Comparison of ENCODE assay signal across 18 cellular contexts in the genomic region with DNA sequence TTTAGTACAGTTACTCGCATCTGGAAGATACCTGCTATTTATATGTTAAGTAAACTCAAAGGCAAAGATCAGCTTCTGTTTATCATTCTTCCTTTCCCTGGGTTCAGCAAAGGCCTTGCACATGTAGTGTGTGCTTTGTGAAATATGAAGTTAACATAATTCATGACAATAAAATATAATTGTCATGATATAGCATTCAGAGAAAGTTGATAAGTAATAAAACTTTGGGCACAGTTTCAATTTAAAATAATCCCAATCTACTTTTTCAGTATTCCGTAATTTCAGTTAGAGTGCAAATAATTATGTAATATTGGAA. TPM values are rescaled to one million over a fixed set of nuclear protein-coding genes. Genes with fewer than 3 reads are reported as not detected.
DNase-seq lines count a peak whose midpoint lies in the region; ATAC-seq, FAIRE-seq and TF ChIP-seq lines count a peak whose summit lies in the region.
"Had no signal": no experiment of that assay in that cellular context is flagged by ENCODE, and none has a peak within 500 bp of the region (broad histone marks: within the 10 kb centered on the region; RNA-seq: fewer than 3 reads in every experiment).

No MANE protein-coding gene starts in this region.

- no peak overlapping the region for H3K4me3 Mint-ChIP-seq in CD4-positive, alpha-beta T cell
- H3K4me3 Mint-ChIP-seq in T-helper 17 cell, result no peak overlapping the region
- H3K4me3 Mint-ChIP-seq in naive thymus-derived CD8-positive, alpha-beta T cell, result peak overlapping the region in 1 of 10 donors; percentile 6

- H3K4me3 ChIP-seq in HL-60 (replicated peaks; ENCODE audit: insufficient read depth, low read length) (no peak overlapping the region), pancreas (no peak overlapping the region)
- H3K4me3 ChIP-seq: BLaER1, HAP-1 had no signal

- no peaks in the 10 kb centered on the region for H3K27me3 Mint-ChIP-seq in CD4-positive, alpha-beta T cell
- no peaks in the 10 kb centered on the region for H3K27me3 Mint-ChIP-seq in T-helper 17 cell
- H3K27me3 Mint-ChIP-seq in naive thymus-derived CD8-positive, alpha-beta T cell, result no peaks in the 10 kb centered on the region

- CTCF ChIA-PET in CD4-positive, alpha-beta T cell (lab: Charles Lee), result interaction anchor here (1.1 to 1.5 kb wide), 2 partner anchors 10 to 13 kb away, joined by 3 read pairs; no protein-coding TSS in a partner anchor

- H3K27ac Mint-ChIP-seq in CD4-positive, alpha-beta T cell, result peak overlapping the region; percentile 93
- peak overlapping the region; percentile 24 for H3K27ac Mint-ChIP-seq in T-helper 17 cell
- peak overlapping the region; percentile 32 to 99 (median 60) for H3K27ac Mint-ChIP-seq in naive thymus-derived CD8-positive, alpha-beta T cell

- H3K9me3 ChIP-seq in CD4-positive, alpha-beta T cell (ENCODE audit: control insufficient read depth, low read length), result no peaks in the 10 kb centered on the region
- no peaks in the 10 kb centered on the region for H3K9me3 ChIP-seq in T-helper 17 cell (ENCODE audit: control insufficient read depth, low read length, poor library complexity, severe bottlenecking)
- H3K9me3 ChIP-seq in pancreas, result no peaks in the 10 kb centered on the region
- H3K9me3 ChIP-seq: BLaER1, HAP-1 had no signal

- peaks cover 38% of the 10 kb centered on the region for H3K4me1 Mint-ChIP-seq in CD4-positive, alpha-beta T cell (ENCODE audit: low read depth)
- peaks cover 16% of the 10 kb centered on the region for H3K4me1 Mint-ChIP-seq in T-helper 17 cell
- peaks cover 19 to 49% (median 41%) of the 10 kb centered on the region in 4 donors for H3K4me1 Mint-ChIP-seq in naive thymus-derived CD8-positive, alpha-beta T cell

- H3K4me1 ChIP-seq in pancreas, result peaks cover 14 to 20% (median 19%) of the 10 kb centered on the region in 3 donors

- no peak for ATAC-seq in CD4-positive, alpha-beta T cell (ENCODE audit: poor library complexity)
- ATAC-seq in T-helper 17 cell, result no peak
- ATAC-seq in naive thymus-derived CD8-positive, alpha-beta T cell, result no peak
- ATAC-seq in pancreas, result no peak
- ATAC-seq: Right ventricle myocardium inferior, SK-N-SH treated with all-trans-retinoic acid at 6 μM for 48 hours had no signal

- H3K36me3 Mint-ChIP-seq in CD4-positive, alpha-beta T cell (ENCODE audit: low read depth), result no peaks in the 10 kb centered on the region
- H3K36me3 Mint-ChIP-seq in T-helper 17 cell (ENCODE audit: low read depth), result no peaks in the 10 kb centered on the region
- H3K36me3 Mint-ChIP-seq in naive thymus-derived CD8-positive, alpha-beta T cell, result no peaks in the 10 kb centered on the region

- intact Hi-C loops in CD4-positive, alpha-beta T cell (cut with DNase I, micrococcal nuclease), result no loop called here
- intact Hi-C loops in pancreas (cut with DNase I), result loop anchor here in 1 of 3 donors (10.0 kb wide), 1 partner anchor 89 kb away; no protein-coding TSS in a partner anchor

- no peak for TF ChIP-seq CTCF in CD4-positive, alpha-beta T cell (IDR thresholded peaks at IDR 0.05)
- TF ChIP-seq CTCF in HL-60 (IDR thresholded peaks at IDR 0.05; ENCODE audit: insufficient read depth, low read length) (no peak), pancreas (IDR thresholded peaks at IDR 0.05) (no peak)

- H3K9me3 Mint-ChIP-seq in CD4-positive, alpha-beta T cell, result no peaks in the 10 kb centered on the region
- no peaks in the 10 kb centered on the region for H3K9me3 Mint-ChIP-seq in naive thymus-derived CD8-positive, alpha-beta T cell

- no peaks in the 10 kb centered on the region for H3K36me3 ChIP-seq in pancreas
- H3K36me3 ChIP-seq: BLaER1, HAP-1 had no signal

- no peak for DNase-seq in CD4-positive, alpha-beta T cell
- DNase-seq in HL-60 (ENCODE audit: low read depth in 1 of 2, low spot score in 1 of 2), result no peak
- no peak for DNase-seq in T-helper 17 cell
- DNase-seq in naive thymus-derived CD8-positive, alpha-beta T cell, result no peak
- no peak for DNase-seq in OCI-M2 (lab: John Stamatoyannopoulos, UW; ENCODE audit: unreplicated experiment)
- DNase-seq in kidney tubule cell (ENCODE audit: low spot score), result no peak
- DNase-seq in pancreas, result no peak
- DNase-seq: Calu3; IMR-90; NCI-H1436; NCI-H2029 treated with DMSO at 0.1 percent for 48 hours; NCI-H526; NK-92 treated with Interleukin-12 subunit alpha and Interleukin-12 subunit beta, amount 100 ng/mL, for 24 hours had no signal

- WGBS in pancreas, 2 donors, result 55 to 62% methylated on average over 2 of the region's 2 CpGs

- no peak overlapping the region for H3K27ac ChIP-seq in CD4-positive, alpha-beta T cell (ENCODE audit: low read depth, low read length)
- H3K27ac ChIP-seq in HL-60 (replicated peaks) (peak overlapping the region; percentile 24; the same call in 1 of the 2 replicates), pancreas (no peak overlapping the region)
- H3K27ac ChIP-seq: BLaER1 had no signal

- H3K27me3 ChIP-seq in CD4-positive, alpha-beta T cell (ENCODE audit: control insufficient read depth, insufficient read depth, low read length), result no peaks in the 10 kb centered on the region
- H3K27me3 ChIP-seq in HL-60 (ENCODE audit: insufficient read depth, poor library complexity, severe bottlenecking) (no peaks in the 10 kb centered on the region), pancreas (no peaks in the 10 kb centered on the region)
- H3K27me3 ChIP-seq: BLaER1 had no signal

- POLR2A ChIA-PET in CD4-positive, alpha-beta T cell (lab: Charles Lee), result interaction anchor here (1.6 to 2.1 kb wide), 2 partner anchors 15 to 36 kb away, joined by 5 to 12 read pairs; no protein-coding TSS in a partner anchor
- POLR2A ChIA-PET in naive thymus-derived CD8-positive, alpha-beta T cell (lab: Charles Lee), result interaction anchor here (0.5 to 1.5 kb wide), 6 partner anchors 11 to 175 kb away, joined by 3 to 4 read pairs (median 3); no protein-coding TSS in a partner anchor

- no peak for FAIRE-seq in pancreas (lab: Jason Lieb, UNC)
- FAIRE-seq: GM12891 had no signal

RNA-seq across cellular contexts. Expression of a gene that starts 51.9 kb away (rescaled TPM):
- 10 to 100 TPM; 83.5 to 87.4 TPM for total RNA-seq in CD4-positive, alpha-beta T cell
- total RNA-seq in T-helper 17 cell (10 to 100 TPM; 70.4 to 72.8 TPM), pancreas (10 to 100 TPM; 10.2 to 29.5 (median 13.4) TPM)
- 100 to 1,000 TPM; 100 to 101 TPM for total RNA-seq in naive thymus-derived CD8-positive, alpha-beta T cell
- polyA plus RNA-seq in naive thymus-derived CD8-positive, alpha-beta T cell, result 10 to 100 TPM; 21.5 to 34.2 (median 25.3) TPM
- polyA plus RNA-seq in pancreas, result 1 to 10 TPM; 4.2 to 5.1 TPM

Comparison
In these comparisons a context has a peak if more than half of its experiments do, and no peak if none do; other contexts are left out.
1. H3K27ac Mint-ChIP-seq: peak in every context shown above with its lines; median percentile 93 in CD4-positive, alpha-beta T cell; 60 in naive thymus-derived CD8-positive, alpha-beta T cell; 24 in T-helper 17 cell.